Comparison of ENCODE assay signal across 8 cellular contexts in the genomic region with DNA sequence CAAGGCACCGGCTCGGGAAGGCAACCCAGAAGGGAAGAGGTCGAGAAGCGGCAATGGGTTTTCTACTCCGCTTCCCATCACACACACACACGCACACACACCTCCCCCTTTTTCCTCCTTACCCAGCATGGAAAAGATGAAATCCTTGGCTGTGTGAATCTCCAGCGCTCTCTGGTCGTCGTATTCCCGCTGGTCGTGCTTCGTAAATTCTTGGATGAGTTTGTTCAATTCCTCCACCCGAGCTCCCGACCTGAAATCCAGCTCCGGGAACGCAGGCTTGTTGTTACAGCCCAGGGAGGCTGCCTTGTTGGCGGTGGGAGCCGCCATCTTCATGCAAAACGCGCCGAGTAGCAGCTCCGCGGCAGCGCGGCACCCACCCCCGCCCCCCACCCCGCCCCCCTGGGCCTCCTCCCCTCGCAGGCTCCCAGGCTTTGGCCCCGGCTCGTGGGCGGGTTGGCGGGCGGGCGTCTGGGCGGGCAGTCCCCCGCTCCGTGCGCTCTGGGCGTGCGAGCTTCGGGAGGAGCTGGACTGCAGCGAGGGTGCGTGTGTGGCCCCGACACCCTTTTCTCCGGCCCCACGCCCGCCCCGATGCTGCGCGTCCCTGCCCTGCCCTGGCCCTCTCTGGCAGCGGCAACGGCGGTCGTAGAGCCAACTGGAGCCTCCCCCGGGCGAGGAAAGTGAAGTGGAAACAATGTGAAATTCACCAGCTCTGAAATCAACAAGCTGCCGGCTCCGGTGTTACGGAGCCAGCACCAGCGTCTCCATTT. TPM values are rescaled to one million over a fixed set of nuclear protein-coding genes. Genes with fewer than 3 reads are reported as not detected.
DNase-seq lines count a peak whose midpoint lies in the region; ATAC-seq and TF ChIP-seq lines count a peak whose summit lies in the region.

A gene with protein sequence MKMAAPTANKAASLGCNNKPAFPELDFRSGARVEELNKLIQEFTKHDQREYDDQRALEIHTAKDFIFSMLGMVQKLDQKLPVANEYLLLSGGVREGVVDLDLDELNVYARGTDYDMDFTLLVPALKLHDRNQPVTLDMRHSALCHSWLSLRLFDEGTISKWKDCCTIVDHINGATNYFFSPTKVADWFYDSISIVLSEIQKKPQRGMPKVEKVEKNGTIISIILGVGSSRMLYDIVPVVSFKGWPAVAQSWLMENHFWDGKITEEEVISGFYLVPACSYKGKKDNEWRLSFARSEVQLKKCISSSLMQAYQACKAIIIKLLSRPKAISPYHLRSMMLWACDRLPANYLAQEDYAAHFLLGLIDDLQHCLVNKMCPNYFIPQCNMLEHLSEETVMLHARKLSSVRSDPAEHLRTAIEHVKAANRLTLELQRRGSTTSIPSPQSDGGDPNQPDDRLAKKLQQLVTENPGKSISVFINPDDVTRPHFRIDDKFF (minus strand): TSS at position 349 of the 767 bp plus-strand sequence. CDS start 16 bp downstream, at position 333.

- H3K27ac ChIP-seq in 22Rv1: peak within 1 kb of the TSS; percentile 41
- H3K27ac ChIP-seq in skin epidermis: peak within 1 kb of the TSS; percentile 24 to 95 (median 86)

- no peaks in the 10 kb centered on the region for H3K9me3 Mint-ChIP-seq in central memory CD8-positive, alpha-beta T cell
- peaks cover 3 to 34% (median 4%) of the 10 kb centered on the region in 6 donors for H3K9me3 Mint-ChIP-seq in immature natural killer cell

- TF ChIP-seq CTCF in 22Rv1 (IDR thresholded peaks at IDR 0.05): no peak
- no peak for TF ChIP-seq CTCF in WI38 (IDR thresholded peaks at IDR 0.05; ENCODE audit: low read depth, low read length)

- ATAC-seq in GM18858 (IDR thresholded peaks at IDR 0.05; ENCODE audit: unreplicated experiment) (peak; percentile 39), HG03025 (IDR thresholded peaks at IDR 0.05; ENCODE audit: low FRiP score, unreplicated experiment) (peak; percentile 60)
- ATAC-seq in central memory CD8-positive, alpha-beta T cell (replicated peaks; ENCODE audit: extremely low read depth, poor library complexity, severe bottlenecking): peak; percentile 48

- peak within 1 kb of the TSS; percentile 99 for H3K4me3 ChIP-seq in WI38 (ENCODE audit: low read depth, low read length)
- H3K4me3 ChIP-seq in skin epidermis: peak within 1 kb of the TSS; percentile 58 to 80 (median 68)

- peaks cover 7% of the 10 kb centered on the region for H3K4me1 Mint-ChIP-seq in central memory CD8-positive, alpha-beta T cell
- peaks cover 7 to 15% of the 10 kb centered on the region in 2 donors for H3K4me1 Mint-ChIP-seq in immature natural killer cell

- H3K27ac Mint-ChIP-seq in central memory CD8-positive, alpha-beta T cell (ENCODE audit: low read depth): peak within 1 kb of the TSS; percentile 86
- no peak within 1 kb of the TSS for H3K27ac Mint-ChIP-seq in immature natural killer cell

- peaks cover 2% of the 10 kb centered on the region for H3K36me3 Mint-ChIP-seq in central memory CD8-positive, alpha-beta T cell (ENCODE audit: insufficient read depth)
- H3K36me3 Mint-ChIP-seq in immature natural killer cell: peaks cover 0 to 3% (median 0%) of the 10 kb centered on the region in 3 donors

- H3K27me3 Mint-ChIP-seq in central memory CD8-positive, alpha-beta T cell: peaks cover 59% of the 10 kb centered on the region
- H3K27me3 Mint-ChIP-seq in immature natural killer cell (ENCODE audit: low read depth in 3 of 3): peaks cover 9 to 27% (median 21%) of the 10 kb centered on the region in 3 donors

- H3K4me3 Mint-ChIP-seq in central memory CD8-positive, alpha-beta T cell: peak within 1 kb of the TSS; percentile 82
- H3K4me3 Mint-ChIP-seq in immature natural killer cell: peak within 1 kb of the TSS; percentile 63 to 71 (median 65)

- DNase-seq in NCI-H2029 treated with DMSO at 0.1 percent for 48 hours (lab: John Stamatoyannopoulos, UW) (peak; percentile 61), immature natural killer cell (no peak)
- no peak for DNase-seq in central memory CD8-positive, alpha-beta T cell (ENCODE audit: low spot score in 2 of 2)

RNA-seq across cellular contexts. Expression of the gene that starts here (rescaled TPM):
- polyA plus RNA-seq in immature natural killer cell: under 1 TPM in 2 of 3 donors, not detected in 1; 0.07 to 0.53 TPM
